In the genomic region with DNA sequence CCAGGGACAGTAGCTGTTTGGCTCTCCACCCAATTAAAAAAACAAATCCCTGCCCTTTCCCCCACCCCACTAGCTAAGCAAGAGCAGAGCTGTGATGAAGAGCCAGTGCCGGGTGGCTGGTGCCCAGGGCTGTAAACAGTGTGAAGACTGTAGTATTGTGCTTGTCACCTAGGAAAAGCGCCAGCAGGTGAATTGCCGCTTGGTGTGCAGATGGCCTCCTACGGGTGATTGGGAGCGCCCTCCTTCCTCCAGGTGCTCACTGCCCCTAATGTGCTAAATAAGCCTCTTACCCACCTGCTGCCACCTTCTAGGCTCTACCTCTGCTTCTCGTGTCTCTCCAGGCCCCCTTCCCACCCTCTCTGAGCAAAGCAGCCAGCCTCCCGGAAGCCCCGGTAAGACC, we compare ENCODE assay signal across 8 cellular contexts. TPM values are rescaled to one million over a fixed set of nuclear protein-coding genes. Genes with fewer than 3 reads are reported as not detected.
DNase-seq lines count a peak whose midpoint lies in the region; ATAC-seq and TF ChIP-seq lines count a peak whose summit lies in the region.

No MANE protein-coding gene starts in this region.

- H3K9me3 Mint-ChIP-seq in CD8-positive, alpha-beta T cell: no peaks in the 10 kb centered on the region
- no peaks in the 10 kb centered on the region for H3K9me3 Mint-ChIP-seq in neural progenitor cell

- peaks cover 76% of the 10 kb centered on the region for H3F3A ChIP-seq in neural progenitor cell (ENCODE audit: low read depth)

- ATAC-seq in CD8-positive, alpha-beta T cell: no peak
- ATAC-seq in HG03460 (IDR thresholded peaks at IDR 0.05; ENCODE audit: unreplicated experiment) (no peak), HG03442 (IDR thresholded peaks at IDR 0.05; ENCODE audit: unreplicated experiment) (no peak)

- peaks cover 47% of the 10 kb centered on the region for H3K79me2 ChIP-seq in neural progenitor cell (ENCODE audit: low read depth)

- H3K36me3 Mint-ChIP-seq in CD8-positive, alpha-beta T cell: peaks cover 77% of the 10 kb centered on the region
- H3K36me3 Mint-ChIP-seq in neural progenitor cell: peaks cover 35% of the 10 kb centered on the region

- H3K4me3 Mint-ChIP-seq in CD8-positive, alpha-beta T cell: no peak overlapping the region
- H3K4me3 Mint-ChIP-seq in neural progenitor cell: no peak overlapping the region

- H3K9me3 ChIP-seq in CD8-positive, alpha-beta T cell (ENCODE audit: low read length): no peaks in the 10 kb centered on the region
- no peaks in the 10 kb centered on the region for H3K9me3 ChIP-seq in neural progenitor cell (ENCODE audit: low read depth)

- peaks cover 47% of the 10 kb centered on the region for H3K36me3 ChIP-seq in CD8-positive, alpha-beta T cell (ENCODE audit: insufficient read depth, low read length)
- peaks cover 8% of the 10 kb centered on the region for H3K36me3 ChIP-seq in neural progenitor cell

- no peak for DNase-seq in CD8-positive, alpha-beta T cell
- DNase-seq in NCI-H187 (lab: John Stamatoyannopoulos, UW) (peak; percentile 67 to 75), cerebellar cortex (ENCODE audit: low spot score) (peak; percentile 78), neural progenitor cell (ENCODE audit: low spot score) (no peak), foreskin fibroblast (no peak), kidney glomerular epithelial cell (lab: John Stamatoyannopoulos, UW) (no peak)

- no peaks in the 10 kb centered on the region for H3K27me3 ChIP-seq in CD8-positive, alpha-beta T cell (ENCODE audit: insufficient read depth, low read length)
- H3K27me3 ChIP-seq in neural progenitor cell: no peaks in the 10 kb centered on the region

- no peak for TF ChIP-seq CTCF in CD8-positive, alpha-beta T cell (IDR thresholded peaks at IDR 0.05)
- TF ChIP-seq CTCF in neural progenitor cell (IDR thresholded peaks at IDR 0.05): no peak
- no peak for TF ChIP-seq CTCF in foreskin fibroblast (IDR thresholded peaks at IDR 0.05; ENCODE audit: low read depth, low read length)

- H3K27ac Mint-ChIP-seq in CD8-positive, alpha-beta T cell: peak overlapping the region; percentile 18
- peak overlapping the region; percentile 46 for H3K27ac Mint-ChIP-seq in neural progenitor cell

- POLR2A ChIA-PET in CD8-positive, alpha-beta T cell (lab: Charles Lee): no interaction called here

- no peaks in the 10 kb centered on the region for H3K4me1 ChIP-seq in CD8-positive, alpha-beta T cell (ENCODE audit: insufficient read depth, low read length)
- H3K4me1 ChIP-seq in neural progenitor cell: peaks cover 62% of the 10 kb centered on the region

- H3K9ac ChIP-seq in neural progenitor cell: no peak overlapping the region

- intact Hi-C loops in CD8-positive, alpha-beta T cell (cut with DNase I, micrococcal nuclease): no loop called here

- H2AFZ ChIP-seq in neural progenitor cell (replicated peaks): no peak overlapping the region

- no peak overlapping the region for H3K27ac ChIP-seq in CD8-positive, alpha-beta T cell (ENCODE audit: low read depth, low read length)
- peak overlapping the region; percentile 90 for H3K27ac ChIP-seq in neural progenitor cell

- peak overlapping the region; percentile 58 for H3K4me2 ChIP-seq in neural progenitor cell

- no peak overlapping the region for H3K4me3 ChIP-seq in CD8-positive, alpha-beta T cell (ENCODE audit: low read depth, low read length)
- H3K4me3 ChIP-seq in neural progenitor cell: no peak overlapping the region
- H3K4me3 ChIP-seq in foreskin fibroblast (ENCODE audit: low read depth in 1 of 2, low read length in 2 of 2): no peak overlapping the region

- no peaks in the 10 kb centered on the region for H3K27me3 Mint-ChIP-seq in CD8-positive, alpha-beta T cell (ENCODE audit: low read depth)
- H3K27me3 Mint-ChIP-seq in neural progenitor cell (ENCODE audit: insufficient read depth, low read depth): no peaks in the 10 kb centered on the region

- CTCF ChIA-PET in CD8-positive, alpha-beta T cell (lab: Charles Lee): no interaction called here

- peaks cover 42% of the 10 kb centered on the region for H4K20me1 ChIP-seq in neural progenitor cell (ENCODE audit: low read depth)

- peaks cover 3% of the 10 kb centered on the region for H3K4me1 Mint-ChIP-seq in CD8-positive, alpha-beta T cell (ENCODE audit: low read depth)
- peaks cover 47% of the 10 kb centered on the region for H3K4me1 Mint-ChIP-seq in neural progenitor cell

RNA-seq across cellular contexts. Expression of gene RAPSN, which starts 18.4 kb away (rescaled TPM):
- total RNA-seq in CD8-positive, alpha-beta T cell: under 1 TPM; 0.84 to 0.94 TPM
- total RNA-seq in neural progenitor cell (ENCODE audit: low replicate concordance): not detected in 2 replicates

RNA-seq across cellular contexts. Expression of gene PSMC3, which starts 41.1 kb away (rescaled TPM):
- 10 to 100 TPM; 58.1 to 63.4 TPM for total RNA-seq in CD8-positive, alpha-beta T cell
- 126 and 175 TPM in 2 replicates for total RNA-seq in neural progenitor cell (ENCODE audit: low replicate concordance)

RNA-seq across cellular contexts. Expression of gene SLC39A13, which starts 59.0 kb away (rescaled TPM):
- 10 to 100 TPM; 34.0 to 34.6 TPM for total RNA-seq in CD8-positive, alpha-beta T cell
- total RNA-seq in neural progenitor cell (ENCODE audit: low replicate concordance): 11.3 and 36.4 TPM in 2 replicates

Comparison
In these comparisons a context has a peak if more than half of its experiments do, and no peak if none do; other contexts are left out.
1. DNase-seq: peak in NCI-H187 (2 of 2) and cerebellar cortex (single experiment); none in CD8-positive, alpha-beta T cell (0 of 7), neural progenitor cell (single experiment), foreskin fibroblast (0 of 2) and kidney glomerular epithelial cell (single experiment).